In the genomic region with DNA sequence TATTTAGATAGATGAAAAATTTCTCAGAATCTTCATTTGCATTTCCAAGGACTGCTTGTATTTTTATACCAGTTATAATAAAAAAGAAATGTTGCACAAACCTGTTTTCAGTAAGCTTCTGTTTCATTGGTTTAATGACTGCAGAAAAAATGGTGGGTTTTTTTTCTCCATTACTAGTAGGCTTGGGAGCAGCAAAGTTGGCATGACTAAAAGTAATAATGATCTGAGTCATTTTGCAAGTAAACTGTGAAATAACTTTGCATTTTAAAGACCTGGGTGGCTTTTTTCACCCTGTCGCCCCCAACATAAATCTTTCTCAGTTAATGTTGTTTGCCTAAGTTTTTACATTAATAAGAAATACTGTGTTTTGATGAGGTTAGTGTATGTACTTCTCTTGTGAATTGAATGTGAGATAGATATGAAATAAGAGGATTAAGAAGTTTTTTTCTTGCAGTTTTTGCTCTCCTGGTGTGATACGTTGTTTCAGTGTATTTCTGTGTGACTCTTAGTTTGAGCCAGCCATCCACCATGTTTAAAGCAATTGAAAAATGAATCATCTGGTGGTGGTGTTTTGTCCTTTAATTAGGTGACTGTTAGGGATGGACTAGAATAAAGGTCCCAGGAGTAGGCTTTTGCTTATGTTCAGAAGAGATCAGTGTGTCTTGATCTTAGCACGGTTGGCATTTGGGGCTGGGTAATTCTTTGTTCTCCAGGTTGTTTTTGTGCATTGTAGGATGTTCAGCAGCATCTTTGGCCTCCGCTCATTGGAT, we compare ENCODE assay signal across 8 cellular contexts. TPM values are rescaled to one million over a fixed set of nuclear protein-coding genes. Genes with fewer than 3 reads are reported as not detected.
DNase-seq lines count a peak whose midpoint lies in the region; ATAC-seq and TF ChIP-seq lines count a peak whose summit lies in the region.

No MANE protein-coding gene starts in this region.

- H3K36me3 Mint-ChIP-seq in activated naive CD8-positive, alpha-beta T cell, result no peaks in the 10 kb centered on the region

- H3K27ac ChIP-seq in tibial nerve, result peak overlapping the region; percentile 88 to 97 (median 91)

- H3K36me3 ChIP-seq in tibial nerve, result no peaks in the 10 kb centered on the region

- H3K27me3 ChIP-seq in tibial nerve, result no peaks in the 10 kb centered on the region

- TF ChIP-seq POLR2A in tibial nerve (IDR thresholded peaks at IDR 0.05), result no peak

- peaks cover 19% of the 10 kb centered on the region for H3K27me3 Mint-ChIP-seq in activated naive CD8-positive, alpha-beta T cell

- no peaks in the 10 kb centered on the region for H3K9me3 ChIP-seq in tibial nerve

- H3K9me3 Mint-ChIP-seq in activated naive CD8-positive, alpha-beta T cell (ENCODE audit: low read depth), result no peaks in the 10 kb centered on the region

- WGBS in tibial nerve, 2 donors, result 37 to 47% methylated on average over 4 of the region's 4 CpGs

- peaks cover 0 to 41% (median 6%) of the 10 kb centered on the region in 4 donors for H3K4me1 ChIP-seq in tibial nerve

- H3K4me1 Mint-ChIP-seq in activated naive CD8-positive, alpha-beta T cell (ENCODE audit: low read depth), result peaks cover 35% of the 10 kb centered on the region

- peak overlapping the region; percentile 75 for H3K27ac Mint-ChIP-seq in activated naive CD8-positive, alpha-beta T cell

- ATAC-seq in GM18517 (IDR thresholded peaks at IDR 0.05; ENCODE audit: unreplicated experiment) (peak; percentile 65), HG03045 (IDR thresholded peaks at IDR 0.05; ENCODE audit: unreplicated experiment) (peak; percentile 44)

- H3K4me3 Mint-ChIP-seq in activated naive CD8-positive, alpha-beta T cell, result peak overlapping the region; percentile 88

- TF ChIP-seq EP300 in tibial nerve (IDR thresholded peaks at IDR 0.05), result no peak

- DNase-seq in kidney tubule cell (ENCODE audit: low spot score), result peak; percentile 60
- no peak for DNase-seq in tibial nerve (ENCODE audit: low spot score in 2 of 2)
- DNase-seq in mesenteric fat pad (ENCODE audit: low spot score), result no peak
- DNase-seq in NCI-H1092 (lab: John Stamatoyannopoulos, UW), result no peak
- DNase-seq in NCI-H2029 treated with DMSO at 0.1 percent for 48 hours (lab: John Stamatoyannopoulos, UW), result no peak

- H3K4me3 ChIP-seq in tibial nerve, result peak overlapping the region; percentile 61 to 94 (median 91)

- no peak for TF ChIP-seq CTCF in tibial nerve (IDR thresholded peaks at IDR 0.05)

RNA-seq across cellular contexts. Expression of a gene that starts 1.8 kb away (rescaled TPM):
- total RNA-seq in tibial nerve (10 to 100 TPM; 29.4 to 78.5 (median 35.5) TPM), mesenteric fat pad (179 TPM)
